Comparison of ENCODE assay signal across 7 cellular contexts in genomic region chr9:1927546-1927945, GRCh38.
"Had no signal": no experiment of that assay in that cellular context is flagged by ENCODE, and none has a peak within 500 bp of the region (broad histone marks: within the 10 kb centered on the region; RNA-seq: fewer than 3 reads in every experiment).

No MANE protein-coding gene starts in this region.

- ATAC-seq: GM23338, HepG2 had no signal

- H3K4me3 ChIP-seq: GM23338 had no signal

- H3K27ac ChIP-seq: HL-60 had no signal

- H3K27ac Mint-ChIP-seq: GM23338, H9, IgD-negative memory B cell had no signal

- H3K36me3 Mint-ChIP-seq: IgD-negative memory B cell had no signal

- DNase-seq: H9, HCEC 1CT, KBM-7 had no signal

- H3K4me2 ChIP-seq: GM23338 had no signal

- H3K4me3 Mint-ChIP-seq: GM23338, H9, IgD-negative memory B cell had no signal
